In genomic region chr11:62889484-62890437, GRCh38 we compare ENCODE assay signal across 8 cellular contexts. TPM values are rescaled to one million over a fixed set of nuclear protein-coding genes. Genes with fewer than 3 reads are reported as not detected.
A peak's percentile ranks its signal among the peaks of the same experiment; 100 is the strongest.
DNase-seq lines count a peak whose midpoint lies in the region; ATAC-seq, FAIRE-seq and TF ChIP-seq lines count a peak whose summit lies in the region.

No MANE protein-coding gene starts in this region.

- H3K4me2 ChIP-seq in GM23338 (no peak overlapping the region), H1 (ENCODE audit: insufficient read depth in 1 of 2, low read depth in 2 of 2, low read length in 2 of 2) (no peak overlapping the region)

- H2BK12ac ChIP-seq in H1 (ENCODE audit: low read depth, low read length) = no peak overlapping the region

- TF ChIP-seq POLR2A in H1 (IDR thresholded peaks at IDR 0.05; ENCODE audit: control extremely low read depth in 1 of 2, low read depth in 2 of 2, low read length in 2 of 2) = peak; percentile 81 to 89
- TF ChIP-seq POLR2A in breast epithelium (IDR thresholded peaks at IDR 0.05) = no peak

- ATAC-seq in GM23338 (peak; percentile 18), HG02610 (IDR thresholded peaks at IDR 0.05; ENCODE audit: unreplicated experiment) (no peak)

- H4K5ac ChIP-seq in H1 (ENCODE audit: insufficient read length, low read depth, low read length) = no peak overlapping the region

- H2AFZ ChIP-seq in GM23338 = no peak overlapping the region
- no peak overlapping the region for H2AFZ ChIP-seq in H1 (ENCODE audit: low read length)

- H2AK5ac ChIP-seq in H1 (ENCODE audit: low read depth, low read length) = no peak overlapping the region

- H4K91ac ChIP-seq in H1 (replicated peaks; ENCODE audit: insufficient read length, low read length) = no peak overlapping the region

- H3K23me2 ChIP-seq in H1 (ENCODE audit: low read depth, low read length) = no peaks in the 10 kb centered on the region

- H3K27ac Mint-ChIP-seq in GM23338 (peak overlapping the region; percentile 74), progenitor cell of endocrine pancreas (peak overlapping the region; percentile 90)

- H3K9me3 Mint-ChIP-seq in GM23338 (no peaks in the 10 kb centered on the region), progenitor cell of endocrine pancreas (ENCODE audit: low read depth) (no peaks in the 10 kb centered on the region)

- intact Hi-C loops in breast epithelium (cut with DNase I; ENCODE audit: low total_unique reads) (no loop called here), ascending aorta (cut with DNase I) (loop anchor here (10.0 kb wide), 1 partner anchor 725 kb away; the partner anchor contains the start of gene PLAAT3)

- WGBS in H1 (ENCODE audit: extremely low coverage in 1 of 2, insufficient coverage in 1 of 2, insufficient read length in 1 of 2, insufficient replicate concordance in 2 of 2, low coverage in 1 of 2, low lambda C conversion rate in 2 of 2, missing lambda C conversion rate in 1 of 2), 2 experiments = 94% methylated on average over 11 of the region's 11 CpGs; no CpG with 5 or more reads in 1 of the 2 experiments

- H2BK5ac ChIP-seq in H1 (ENCODE audit: low read depth, low read length) = no peak overlapping the region

- H3K14ac ChIP-seq in H1 (ENCODE audit: insufficient read length) = no peak overlapping the region

- H3K9ac ChIP-seq in NT2/D1 (ENCODE audit: insufficient read length, low read depth) = peak overlapping the region; percentile 26
- H3K9ac ChIP-seq in H1 (replicated peaks in 1 of 4; ENCODE audit: extremely low read depth in 1 of 4, low read depth in 3 of 4, low read length in 3 of 4) = peak overlapping the region in 1 of 4 experiments; percentile 13; a peak in 1 of 7 replicates

- TF ChIP-seq RAD21 in H1 (IDR thresholded peaks at IDR 0.05 in 1 of 2, conservative IDR thresholded peaks at IDR 0.05 in 1 of 2; ENCODE audit: low read depth in 2 of 2, low read length in 2 of 2) = no peak

- TF ChIP-seq CTCF in GM23338 (conservative IDR thresholded peaks at IDR 0.05; ENCODE audit: low read depth in 2 of 2) (no peak), H1 (IDR thresholded peaks at IDR 0.05; ENCODE audit: control extremely low read depth in 1 of 3, insufficient read depth in 1 of 3, low read depth in 1 of 3, low read length in 3 of 3) (no peak), progenitor cell of endocrine pancreas (IDR thresholded peaks at IDR 0.05; ENCODE audit: unreplicated experiment) (no peak), GM20000 (IDR thresholded peaks at IDR 0.05; ENCODE audit: extremely low read depth, missing control alignments) (no peak), breast epithelium (IDR thresholded peaks at IDR 0.05) (no peak), ascending aorta (IDR thresholded peaks at IDR 0.05) (no peak)

- H3K9me3 ChIP-seq in NT2/D1 (ENCODE audit: insufficient read depth, low read length) (no peaks in the 10 kb centered on the region), H1 (ENCODE audit: insufficient read depth in 2 of 2, low read depth in 1 of 2, low read length in 1 of 2) (no peaks in the 10 kb centered on the region), breast epithelium (no peaks in the 10 kb centered on the region), ascending aorta (no peaks in the 10 kb centered on the region)

- H3K27me3 ChIP-seq in GM23338 (ENCODE audit: insufficient read depth) = no peaks in the 10 kb centered on the region
- H3K27me3 ChIP-seq in NT2/D1 (ENCODE audit: insufficient read depth, insufficient read length) = no peaks in the 10 kb centered on the region
- no peaks in the 10 kb centered on the region for H3K27me3 ChIP-seq in H1 (replicated peaks in 1 of 4; ENCODE audit: control insufficient read depth in 3 of 4, extremely low read depth in 1 of 4, insufficient read depth in 3 of 4, low read length in 3 of 4)
- no peaks in the 10 kb centered on the region for H3K27me3 ChIP-seq in breast epithelium
- no peaks in the 10 kb centered on the region for H3K27me3 ChIP-seq in ascending aorta

- H3K4me3 Mint-ChIP-seq in GM23338 (peak overlapping the region; percentile 3; the same call in 1 of the 3 replicates), progenitor cell of endocrine pancreas (ENCODE audit: low read depth) (no peak overlapping the region)

- H3K79me1 ChIP-seq in H1 (ENCODE audit: low read depth, low read length) = peaks cover 2% of the 10 kb centered on the region; the same call in 1 of the 2 replicates

- H3K18ac ChIP-seq in H1 (ENCODE audit: extremely low read depth, low read length) = no peak overlapping the region

- H3K36me3 ChIP-seq in GM23338 (ENCODE audit: insufficient read depth) = peaks cover 32% of the 10 kb centered on the region
- H3K36me3 ChIP-seq in NT2/D1 (ENCODE audit: insufficient read depth, insufficient read length, low read length) = peaks cover 56% of the 10 kb centered on the region
- peaks cover 38 to 53% (median 49%) of the 10 kb centered on the region in 4 experiments for H3K36me3 ChIP-seq in H1 (ENCODE audit: control insufficient read depth in 2 of 4, insufficient read depth in 4 of 4, low read length in 3 of 4)
- H3K36me3 ChIP-seq in breast epithelium = peaks cover 28% of the 10 kb centered on the region
- peaks cover 42 to 48% of the 10 kb centered on the region in 2 donors for H3K36me3 ChIP-seq in ascending aorta

- POLR2A ChIA-PET in H1 (lab: Charles Lee; ENCODE audit: partially characterized antibody) = interaction anchor here (0.5 to 57.8 kb wide), 29 partner anchors 11 to 224 kb away, joined by 3 to 2104 read pairs (median 4); partner anchors contain the start of genes C11orf98, CHRM1, CSKMT and LBHD1

- peaks cover 30% of the 10 kb centered on the region for H4K20me1 ChIP-seq in GM23338 (replicated peaks; ENCODE audit: insufficient read depth)
- H4K20me1 ChIP-seq in H1 (replicated peaks in 1 of 2; ENCODE audit: control insufficient read depth in 1 of 2, insufficient read depth in 2 of 2, low read length in 2 of 2) = peaks cover 9 to 19% of the 10 kb centered on the region in 2 experiments

- no peaks in the 10 kb centered on the region for H3K9me2 ChIP-seq in GM23338 (ENCODE audit: insufficient read depth)

- CTCF ChIA-PET in H1 (lab: Charles Lee; ENCODE audit: partially characterized antibody) = interaction anchor here (0.6 to 1.8 kb wide), 6 partner anchors 8 to 792 kb away, joined by 3 to 7 read pairs (median 3); partner anchors contain the start of genes SLC3A2 and TMEM179B

- TF ChIP-seq EP300 in H1 (IDR thresholded peaks at IDR 0.05; ENCODE audit: borderline replicate concordance in 1 of 2, low read depth in 2 of 2, low read length in 2 of 2) = no peak

- H3K27ac ChIP-seq in GM23338 (ENCODE audit: low read depth) = peak overlapping the region; percentile 85
- 0 out of 2 replicates have a peak overlapping the region, but pooled peaks have one; percentile 2 for H3K27ac ChIP-seq in H1 (ENCODE audit: low read depth, low read length)
- H3K27ac ChIP-seq in breast epithelium = peak overlapping the region in 1 of 2 donors; percentile 48
- H3K27ac ChIP-seq in ascending aorta = no peak overlapping the region

- H3K56ac ChIP-seq in H1 (replicated peaks; ENCODE audit: insufficient read length, low read depth, low read length) = no peak overlapping the region

- no peak for FAIRE-seq in H1 (lab: Jason Lieb, UNC)

- H3K36me3 Mint-ChIP-seq in GM23338 (ENCODE audit: low read depth) (peaks cover 55% of the 10 kb centered on the region), progenitor cell of endocrine pancreas (ENCODE audit: insufficient read depth) (peaks cover 30% of the 10 kb centered on the region)

- H3K4me3 ChIP-seq in GM23338 = no peak overlapping the region
- H3K4me3 ChIP-seq in NT2/D1 (ENCODE audit: insufficient read length, low read depth) = no peak overlapping the region
- H3K4me3 ChIP-seq in H1 (ENCODE audit: extremely low read depth in 1 of 4, insufficient read depth in 2 of 4, low read depth in 3 of 4, low read length in 4 of 4) = no peak overlapping the region
- H3K4me3 ChIP-seq in breast epithelium = no peak overlapping the region
- no peak overlapping the region for H3K4me3 ChIP-seq in ascending aorta

- H3K4ac ChIP-seq in H1 (replicated peaks; ENCODE audit: insufficient read length, low read depth, low read length) = no peak overlapping the region

- no peak overlapping the region for H4K8ac ChIP-seq in H1 (ENCODE audit: extremely low read depth, insufficient read depth, low read length)

- H3F3A ChIP-seq in GM23338 (replicated peaks; ENCODE audit: low read depth) = peaks cover 69% of the 10 kb centered on the region

- no peak overlapping the region for H2BK120ac ChIP-seq in H1 (replicated peaks; ENCODE audit: low read depth, low read length)

- H3K4me1 Mint-ChIP-seq in GM23338 = peaks cover 36% of the 10 kb centered on the region
- peaks cover 25% of the 10 kb centered on the region for H3K4me1 Mint-ChIP-seq in progenitor cell of endocrine pancreas (ENCODE audit: low read depth)

- H3K79me2 ChIP-seq in GM23338 (replicated peaks; ENCODE audit: insufficient read depth) (peaks cover 20% of the 10 kb centered on the region), H1 (ENCODE audit: control insufficient read depth in 1 of 2, insufficient read depth in 2 of 2, low read length in 2 of 2) (peaks cover 0 to 12% of the 10 kb centered on the region in 2 experiments; a peak in 3 of 4 replicates)

- no peak overlapping the region for H2BK15ac ChIP-seq in H1 (ENCODE audit: low read length)

- H3K27me3 Mint-ChIP-seq in GM23338 (ENCODE audit: insufficient read depth, low read depth, poor library complexity) (peaks cover 24% of the 10 kb centered on the region), progenitor cell of endocrine pancreas (no peaks in the 10 kb centered on the region)

- no peak overlapping the region for H2BK20ac ChIP-seq in H1 (ENCODE audit: low read length)

- DNase-seq in GM23338 (ENCODE audit: low spot score) = no peak
- DNase-seq in NT2/D1 (ENCODE audit: low read depth, low spot score) = no peak
- no peak for DNase-seq in H1 (ENCODE audit: low read depth in 1 of 2, low spot score in 2 of 2)
- no peak for DNase-seq in progenitor cell of endocrine pancreas (ENCODE audit: low spot score, unreplicated experiment)
- no peak for DNase-seq in GM20000 (ENCODE audit: low spot score)
- no peak for DNase-seq in breast epithelium (ENCODE audit: low spot score in 2 of 2)
- no peak for DNase-seq in ascending aorta (ENCODE audit: low spot score in 2 of 2)

- H3K23ac ChIP-seq in H1 (ENCODE audit: insufficient read length) = no peak overlapping the region

- peaks cover 7% of the 10 kb centered on the region; the same call in 1 of the 2 replicates for H3K4me1 ChIP-seq in GM23338 (ENCODE audit: insufficient read depth)
- peaks cover 14% of the 10 kb centered on the region for H3K4me1 ChIP-seq in NT2/D1 (ENCODE audit: insufficient read depth, insufficient read length)
- H3K4me1 ChIP-seq in H1 (replicated peaks in 1 of 4; ENCODE audit: control insufficient read depth in 3 of 4, insufficient read depth in 4 of 4, low read length in 3 of 4) = peaks cover 0 to 5% (median 0%) of the 10 kb centered on the region in 4 experiments; a peak in 3 of 7 replicates
- peaks cover 3 to 10% of the 10 kb centered on the region in 2 donors for H3K4me1 ChIP-seq in breast epithelium
- H3K4me1 ChIP-seq in ascending aorta = peaks cover 0 to 7% of the 10 kb centered on the region in 2 donors

RNA-seq across cellular contexts. Expression of gene SLC3A2, which starts 9.1 kb away (rescaled TPM):
- 375 and 425 TPM in 2 replicates for total RNA-seq in GM23338 (2014; rRNA removed; shearing (Covaris generic))
- polyA plus RNA-seq in GM23338 (2016; fragmentation: Nextera tagmentation; extraction: Ambion mirVana) (240 and 241 TPM in 2 replicates), H1 (2011; rRNA removed) (435 and 574 TPM in 2 replicates)
- total RNA-seq in H1 (2021; fragmentation: NEBNext Ultra II Directional; extraction: Animal tissue kit (Norgen Biotek cat#: 25700)) = 393 and 410 TPM in 2 replicates
- 408 TPM for polyA plus RNA-seq in H1 (2011; cell fraction: cytosol; rRNA removed)
- 721 TPM for polyA plus RNA-seq in H1 (2011; cell fraction: nucleus; rRNA removed)
- polyA plus RNA-seq in H1 (2012, experiment 1 of 2) = 317 to 394 TPM (median 319 TPM) in 4 replicates
- polyA plus RNA-seq in H1 (2012, experiment 2 of 2) = 437 TPM
- 405 TPM for polyA plus RNA-seq in H1 (2013, experiment 1 of 2)
- polyA plus RNA-seq in H1 (2013, experiment 2 of 2) = 379 TPM
- 281 and 291 TPM in 2 replicates for polyA minus RNA-seq in H1 (2011; rRNA and poly(A)+ RNA removed)
- 357 TPM for polyA minus RNA-seq in H1 (2011; cell fraction: cytosol; rRNA and poly(A)+ RNA removed)
- 226 TPM for polyA minus RNA-seq in H1 (2011; cell fraction: nucleus; rRNA and poly(A)+ RNA removed)
- total RNA-seq in progenitor cell of endocrine pancreas (140 and 180 TPM in 2 replicates), breast epithelium (100 to 1,000 TPM; 147 to 214 (median 171) TPM), ascending aorta (143 TPM)

RNA-seq across cellular contexts. Expression of gene CHRM1, which starts 31.4 kb away (rescaled TPM):
- total RNA-seq in GM23338 (2014; rRNA removed; shearing (Covaris generic)) = 0.14 TPM in 1 of 2 replicates, not detected in the other
- polyA plus RNA-seq in GM23338 (2016; fragmentation: Nextera tagmentation; extraction: Ambion mirVana) = 0.30 and 0.44 TPM in 2 replicates
- total RNA-seq in H1 (2021; fragmentation: NEBNext Ultra II Directional; extraction: Animal tissue kit (Norgen Biotek cat#: 25700)) = not detected in 2 replicates
- polyA plus RNA-seq in H1 (2011; rRNA removed) = 0.05 and 0.08 TPM in 2 replicates
- polyA plus RNA-seq in H1 (2011; cell fraction: cytosol; rRNA removed) = 0.13 TPM
- not detected for polyA plus RNA-seq in H1 (2011; cell fraction: nucleus; rRNA removed)
- 0.21 to 0.51 TPM (median 0.33 TPM) in 4 replicates for polyA plus RNA-seq in H1 (2012, experiment 1 of 2)
- 0.16 TPM for polyA plus RNA-seq in H1 (2012, experiment 2 of 2)
- polyA plus RNA-seq in H1 (2013, experiment 1 of 2) = 0.08 TPM
- polyA plus RNA-seq in H1 (2013, experiment 2 of 2) = 0.11 TPM
- 0.44 TPM in 1 of 2 replicates, not detected in the other for polyA minus RNA-seq in H1 (2011; rRNA and poly(A)+ RNA removed)
- not detected for polyA minus RNA-seq in H1 (2011; cell fraction: cytosol; rRNA and poly(A)+ RNA removed)
- polyA minus RNA-seq in H1 (2011; cell fraction: nucleus; rRNA and poly(A)+ RNA removed) = 0.40 TPM
- total RNA-seq in progenitor cell of endocrine pancreas = 0.62 and 0.67 TPM in 2 replicates
- 1 to 10 TPM in 1 of 3 donors, under 1 TPM in 1, not detected in 1; 0.88 to 1.3 TPM for total RNA-seq in breast epithelium
- total RNA-seq in ascending aorta = not detected

RNA-seq across cellular contexts. Expression of gene WDR74, which starts 50.4 kb away (rescaled TPM):
- 109 and 136 TPM in 2 replicates for total RNA-seq in GM23338 (2014; rRNA removed; shearing (Covaris generic))
- polyA plus RNA-seq in GM23338 (2016; fragmentation: Nextera tagmentation; extraction: Ambion mirVana) = 94.4 and 95.8 TPM in 2 replicates
- total RNA-seq in H1 (2021; fragmentation: NEBNext Ultra II Directional; extraction: Animal tissue kit (Norgen Biotek cat#: 25700)) = 97.0 and 101 TPM in 2 replicates
- 93.6 and 116 TPM in 2 replicates for polyA plus RNA-seq in H1 (2011; rRNA removed)
- 135 TPM for polyA plus RNA-seq in H1 (2011; cell fraction: cytosol; rRNA removed)
- polyA plus RNA-seq in H1 (2011; cell fraction: nucleus; rRNA removed) = 190 TPM
- 95.4 to 119 TPM (median 109 TPM) in 4 replicates for polyA plus RNA-seq in H1 (2012, experiment 1 of 2)
- 101 TPM for polyA plus RNA-seq in H1 (2012, experiment 2 of 2)
- polyA plus RNA-seq in H1 (2013, experiment 1 of 2) = 67.2 TPM
- polyA plus RNA-seq in H1 (2013, experiment 2 of 2) = 61.7 TPM
- 66.3 and 69.1 TPM in 2 replicates for polyA minus RNA-seq in H1 (2011; rRNA and poly(A)+ RNA removed)
- polyA minus RNA-seq in H1 (2011; cell fraction: cytosol; rRNA and poly(A)+ RNA removed) = 45.6 TPM
- 387 TPM for polyA minus RNA-seq in H1 (2011; cell fraction: nucleus; rRNA and poly(A)+ RNA removed)
- total RNA-seq in progenitor cell of endocrine pancreas = 55.8 and 60.3 TPM in 2 replicates
- total RNA-seq in breast epithelium = 10 to 100 TPM; 46.6 to 62.6 (median 48.7) TPM
- total RNA-seq in ascending aorta = 28.7 TPM

RNA-seq across cellular contexts. Expression of gene TEX54, which starts 57.1 kb away (rescaled TPM):
- not detected in 2 replicates for total RNA-seq in GM23338 (2014; rRNA removed; shearing (Covaris generic))
- polyA plus RNA-seq in GM23338 (2016; fragmentation: Nextera tagmentation; extraction: Ambion mirVana) (1.3 and 1.9 TPM in 2 replicates), H1 (2011; rRNA removed) (not detected in 2 replicates)
- 1.2 TPM in 1 of 2 replicates, not detected in the other for total RNA-seq in H1 (2021; fragmentation: NEBNext Ultra II Directional; extraction: Animal tissue kit (Norgen Biotek cat#: 25700))
- polyA plus RNA-seq in H1 (2011; cell fraction: cytosol; rRNA removed) = not detected
- polyA plus RNA-seq in H1 (2011; cell fraction: nucleus; rRNA removed) = not detected
- 0.92 to 1.3 TPM (median 1.1 TPM) in 3 of 4 replicates, not detected in the other for polyA plus RNA-seq in H1 (2012, experiment 1 of 2)
- not detected for polyA plus RNA-seq in H1 (2012, experiment 2 of 2)
- not detected for polyA plus RNA-seq in H1 (2013, experiment 1 of 2)
- polyA plus RNA-seq in H1 (2013, experiment 2 of 2) = not detected
- polyA minus RNA-seq in H1 (2011; rRNA and poly(A)+ RNA removed) = not detected in 2 replicates
- polyA minus RNA-seq in H1 (2011; cell fraction: cytosol; rRNA and poly(A)+ RNA removed) = not detected
- polyA minus RNA-seq in H1 (2011; cell fraction: nucleus; rRNA and poly(A)+ RNA removed) = 1.8 TPM
- total RNA-seq in progenitor cell of endocrine pancreas (not detected in 2 replicates), breast epithelium (1 to 10 TPM in 1 of 3 donors, not detected in 2; 1.6 TPM), ascending aorta (not detected)

RNA-seq across cellular contexts. Expression of gene STX5, which starts 57.9 kb away (rescaled TPM):
- 15.0 and 22.2 TPM in 2 replicates for total RNA-seq in GM23338 (2014; rRNA removed; shearing (Covaris generic))
- polyA plus RNA-seq in GM23338 (2016; fragmentation: Nextera tagmentation; extraction: Ambion mirVana) (7.4 and 7.7 TPM in 2 replicates), H1 (2011; rRNA removed) (23.4 and 28.5 TPM in 2 replicates)
- total RNA-seq in H1 (2021; fragmentation: NEBNext Ultra II Directional; extraction: Animal tissue kit (Norgen Biotek cat#: 25700)) = 24.2 and 25.3 TPM in 2 replicates
- polyA plus RNA-seq in H1 (2011; cell fraction: cytosol; rRNA removed) = 25.1 TPM
- polyA plus RNA-seq in H1 (2011; cell fraction: nucleus; rRNA removed) = 24.0 TPM
- polyA plus RNA-seq in H1 (2012, experiment 1 of 2) = 25.6 to 34.1 TPM (median 29.2 TPM) in 4 replicates
- 28.3 TPM for polyA plus RNA-seq in H1 (2012, experiment 2 of 2)
- 15.6 TPM for polyA plus RNA-seq in H1 (2013, experiment 1 of 2)
- polyA plus RNA-seq in H1 (2013, experiment 2 of 2) = 15.0 TPM
- 34.6 and 35.5 TPM in 2 replicates for polyA minus RNA-seq in H1 (2011; rRNA and poly(A)+ RNA removed)
- 13.8 TPM for polyA minus RNA-seq in H1 (2011; cell fraction: cytosol; rRNA and poly(A)+ RNA removed)
- polyA minus RNA-seq in H1 (2011; cell fraction: nucleus; rRNA and poly(A)+ RNA removed) = 15.9 TPM
- total RNA-seq in progenitor cell of endocrine pancreas (39.3 and 45.3 TPM in 2 replicates), breast epithelium (10 to 100 TPM; 30.8 to 42.3 (median 34.2) TPM), ascending aorta (40.3 TPM)

Comparison
In these comparisons a context has a peak if more than half of its experiments do, and no peak if none do; other contexts are left out.
1. H3K27ac ChIP-seq: peak in GM23338 (single experiment) and H1 (single experiment); none in ascending aorta (0 of 2).